Comparison of ENCODE assay signal across 8 cellular contexts in the genomic region with DNA sequence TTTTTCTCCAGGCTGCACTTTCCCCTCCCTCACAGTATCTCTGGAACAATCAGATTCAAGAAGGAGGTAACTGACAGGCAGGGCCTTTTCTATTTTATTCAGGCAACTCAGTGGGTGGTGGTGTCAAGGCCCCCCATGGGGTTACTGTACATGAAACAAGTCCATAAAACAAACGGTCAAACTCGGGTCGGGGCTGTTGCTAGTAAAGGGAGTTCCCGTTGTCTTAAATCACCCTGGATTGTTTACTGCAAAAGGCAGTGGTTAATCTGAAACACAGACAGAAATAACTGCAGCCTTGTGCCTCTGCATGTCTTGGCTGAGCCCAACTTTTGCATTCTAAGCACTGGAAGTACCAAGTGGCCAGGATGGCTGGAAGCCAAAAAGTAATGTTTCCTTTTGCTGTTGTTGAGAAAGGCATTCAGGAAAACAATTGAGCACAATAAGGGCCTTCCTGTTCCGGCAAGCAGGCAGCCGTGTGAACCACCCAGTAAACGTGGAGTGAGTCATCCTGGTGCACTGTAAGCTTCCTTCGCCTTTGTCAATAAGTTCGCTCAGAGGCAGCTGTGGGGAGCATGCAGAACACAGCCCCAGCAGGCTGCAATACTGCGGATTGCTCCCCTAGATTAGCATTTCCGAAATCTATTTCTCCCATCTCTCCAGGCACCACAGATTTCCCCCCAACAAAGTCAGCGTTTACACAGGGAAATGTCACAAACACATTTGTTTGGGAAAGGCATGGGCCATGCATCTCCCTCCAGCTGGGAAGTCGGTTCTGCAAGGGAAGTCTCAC.
A peak's percentile ranks its signal among the peaks of the same experiment; 100 is the strongest.
DNase-seq lines count a peak whose midpoint lies in the region; ATAC-seq and TF ChIP-seq lines count a peak whose summit lies in the region.

No MANE protein-coding gene starts in this region.

- in situ Hi-C loops in Panc1 (cut with HindIII; ENCODE audit: low pct_unique_long_range_greater_than_20kb, low sequenced_read_pairs): no loop called here

- DNase-seq in AG09309 (ENCODE audit: low read depth) (peak; percentile 94), Panc1 (ENCODE audit: low read depth, low spot score) (peak; percentile 72), cardiac septum (ENCODE audit: low spot score) (peak; percentile 80), pulmonary artery endothelial cell (ENCODE audit: low read depth, low spot score) (peak; percentile 75), ecto neural progenitor cell (ENCODE audit: low spot score) (no peak)
- DNase-seq in activated naive CD4-positive, alpha-beta T cell treated with anti-CD3 and anti-CD28 coated beads, Interleukin-2, amount 50 U/mL, for 72 hours (ENCODE audit: low spot score in 2 of 2): peak in 1 of 2 donors; percentile 40

- no peaks in the 10 kb centered on the region for H3K36me3 ChIP-seq in Panc1 (ENCODE audit: control insufficient read depth, insufficient read depth, low read length)

- intact Hi-C loops in Panc1 (cut with micrococcal nuclease; ENCODE audit: unreplicated experiment): no loop called here
- intact Hi-C loops in cardiac septum (cut with DNase I): loop anchor here (5.0 kb wide), 2 partner anchors 72 to 142 kb away; no protein-coding TSS in a partner anchor

- ATAC-seq in GM19324 (IDR thresholded peaks at IDR 0.05; ENCODE audit: low FRiP score, unreplicated experiment) (peak; percentile 77), HG03342 (IDR thresholded peaks at IDR 0.05; ENCODE audit: unreplicated experiment) (peak; percentile 87), Panc1 (peak; percentile 94)
- ATAC-seq in activated naive CD4-positive, alpha-beta T cell treated with anti-CD3 and anti-CD28 coated beads, Interleukin-2, amount 50 U/mL, for 72 hours: peak; percentile 72 to 94

- CTCF ChIA-PET in Panc1 (lab: Charles Lee): no interaction called here

- H3K9me3 Mint-ChIP-seq in activated naive CD4-positive, alpha-beta T cell treated with anti-CD3 and anti-CD28 coated beads, Interleukin-2, amount 50 U/mL, for 72 hours: peaks cover 6 to 18% of the 10 kb centered on the region in 2 donors

- H3K4me1 ChIP-seq in Panc1 (ENCODE audit: control insufficient read depth, insufficient read depth, low read length): peaks cover 11% of the 10 kb centered on the region

- TF ChIP-seq CTCF in AG09309 (IDR thresholded peaks at IDR 0.05; ENCODE audit: control insufficient read depth, insufficient read depth, low read depth, low read length, missing control alignments) (no peak), Panc1 (IDR thresholded peaks at IDR 0.05) (no peak)

- BruUV-seq in Panc1 (replicated peaks; lab: Mats Ljungman, UMichigan): no TSS peak

- POLR2A ChIA-PET in Panc1 (lab: Charles Lee): no interaction called here

- no peaks in the 10 kb centered on the region for H3K27me3 ChIP-seq in Panc1 (ENCODE audit: control insufficient read depth, insufficient read depth, low read length)

- H3K4me3 ChIP-seq in AG09309 (ENCODE audit: control insufficient read depth, low read depth, low read length) (no peak overlapping the region), Panc1 (ENCODE audit: low read depth in 2 of 2, low read length in 2 of 2) (no peak overlapping the region)

- peaks cover 20 to 31% of the 10 kb centered on the region in 2 donors for H3K36me3 Mint-ChIP-seq in activated naive CD4-positive, alpha-beta T cell treated with anti-CD3 and anti-CD28 coated beads, Interleukin-2, amount 50 U/mL, for 72 hours

- no peak overlapping the region for H3K27ac Mint-ChIP-seq in activated naive CD4-positive, alpha-beta T cell treated with anti-CD3 and anti-CD28 coated beads, Interleukin-2, amount 50 U/mL, for 72 hours

- peaks cover 8% of the 10 kb centered on the region; the same call in 1 of the 2 replicates for H3K9me3 ChIP-seq in Panc1 (ENCODE audit: control insufficient read depth, insufficient read depth, low read depth, low read length)

- peak overlapping the region; percentile 73 for H3K27ac ChIP-seq in Panc1 (ENCODE audit: low read length)
